In the genomic region with DNA sequence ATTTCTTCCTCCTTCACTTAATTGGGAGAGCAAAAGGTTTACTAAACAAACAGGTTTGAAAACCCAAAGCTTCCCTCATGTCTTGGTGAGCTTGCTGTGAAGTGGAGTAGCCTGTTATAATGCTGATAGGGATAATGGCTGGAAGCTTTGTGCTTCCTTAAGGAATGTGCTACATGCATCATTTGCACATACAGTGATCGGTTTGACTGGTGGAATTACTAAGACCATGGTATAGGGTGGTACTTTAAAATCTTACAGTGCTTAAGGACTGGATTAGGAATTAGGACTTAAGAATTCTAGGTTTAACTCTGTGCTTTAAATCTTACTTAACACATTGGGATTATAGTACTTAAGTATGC, we compare ENCODE assay signal across 21 cellular contexts.
DNase-seq lines count a peak whose midpoint lies in the region; FAIRE-seq and TF ChIP-seq lines count a peak whose summit lies in the region.
"Had no signal": no experiment of that assay in that cellular context is flagged by ENCODE, and none has a peak within 500 bp of the region (broad histone marks: within the 10 kb centered on the region; RNA-seq: fewer than 3 reads in every experiment).

No MANE protein-coding gene starts in this region.

- TF ChIP-seq POLR2A in H1 (IDR thresholded peaks at IDR 0.05; ENCODE audit: control extremely low read depth in 1 of 2, low read depth in 2 of 2, low read length in 2 of 2) = no peak

- H4K8ac ChIP-seq in H1 (ENCODE audit: extremely low read depth, insufficient read depth, low read length) = no peak overlapping the region

- no peak; a peak in 1 of 4 replicates for TF ChIP-seq RAD21 in H1 (IDR thresholded peaks at IDR 0.05 in 1 of 2, conservative IDR thresholded peaks at IDR 0.05 in 1 of 2; ENCODE audit: low read depth in 2 of 2, low read length in 2 of 2)

- H3K4me2 ChIP-seq in MM.1S (ENCODE audit: low read depth, low read length) (peak overlapping the region; percentile 79), H1 (ENCODE audit: insufficient read depth in 1 of 2, low read depth in 2 of 2, low read length in 2 of 2) (peak overlapping the region; percentile 37 to 49; a peak in 3 of 4 replicates)

- H3K4me1 Mint-ChIP-seq in progenitor cell of endocrine pancreas (ENCODE audit: low read depth) = peaks cover 29% of the 10 kb centered on the region
- H3K4me1 Mint-ChIP-seq in activated CD4-positive, alpha-beta T cell treated with anti-CD3 and anti-CD28 coated beads, Interleukin-2, amount 10 ng/mL, durations not matched to agents 24 days and 14 days = peaks cover 38% of the 10 kb centered on the region

- H2BK12ac ChIP-seq in H1 (ENCODE audit: low read depth, low read length) = no peak overlapping the region

- DNase-seq in GM18507 (ENCODE audit: extremely low spot score, insufficient read length, low read depth) (no peak), MM.1S (no peak), H1 (ENCODE audit: low read depth in 1 of 2, low spot score in 2 of 2) (peak in 1 of 2 experiments; percentile 46), progenitor cell of endocrine pancreas (ENCODE audit: low spot score, unreplicated experiment) (no peak), superior temporal gyrus (ENCODE audit: extremely low spot score) (no peak), NCI-H2227 treated with DMSO at 0.1 percent for 48 hours (lab: John Stamatoyannopoulos, UW) (no peak)
- no peak for DNase-seq in activated CD4-positive, alpha-beta T cell treated with anti-CD3 and anti-CD28 coated beads, Interleukin-2, amount 10 ng/mL, durations not matched to agents 24 days and 14 days
- no peak for DNase-seq in activated CD8-positive, alpha-beta memory T cell treated with anti-CD3 and anti-CD28 coated beads for 24 hours
- DNase-seq: activated naive CD8-positive, alpha-beta T cell treated with anti-CD3 and anti-CD28 coated beads, Interleukin-2, amount 50 U/mL, for 24 hours; AML-193; esophagus squamous epithelium; GF-D8; glutamatergic neuron; GOT3; KBM-7; midbrain; NCI-H1105; occipital lobe; SW 1271; tibial artery had no signal

- no peak overlapping the region for H3K18ac ChIP-seq in H1 (ENCODE audit: extremely low read depth, low read length)

- peak overlapping the region; percentile 49 for H3K27ac Mint-ChIP-seq in progenitor cell of endocrine pancreas
- H3K27ac Mint-ChIP-seq in activated CD4-positive, alpha-beta T cell treated with anti-CD3 and anti-CD28 coated beads, Interleukin-2, amount 10 ng/mL, durations not matched to agents 24 days and 14 days = no peak overlapping the region

- H3K27me3 ChIP-seq in MM.1S (replicated peaks; ENCODE audit: insufficient read depth, low read length) (no peaks in the 10 kb centered on the region), H1 (replicated peaks in 1 of 4; ENCODE audit: control insufficient read depth in 3 of 4, extremely low read depth in 1 of 4, insufficient read depth in 3 of 4, low read length in 3 of 4) (no peaks in the 10 kb centered on the region)
- H3K27me3 ChIP-seq: breast epithelium, esophagus squamous epithelium, tibial artery had no signal

- no peak overlapping the region for H3K4me3 Mint-ChIP-seq in progenitor cell of endocrine pancreas (ENCODE audit: low read depth)
- H3K4me3 Mint-ChIP-seq in activated CD4-positive, alpha-beta T cell treated with anti-CD3 and anti-CD28 coated beads, Interleukin-2, amount 10 ng/mL, durations not matched to agents 24 days and 14 days = no peak overlapping the region
- H3K4me3 Mint-ChIP-seq: activated naive CD8-positive, alpha-beta T cell treated with anti-CD3 and anti-CD28 coated beads, Interleukin-2, amount 50 U/mL, for 24 hours had no signal

- H3K9me3 ChIP-seq in MM.1S (replicated peaks; ENCODE audit: insufficient read depth, low read length) (no peaks in the 10 kb centered on the region), H1 (ENCODE audit: insufficient read depth in 2 of 2, low read depth in 1 of 2, low read length in 1 of 2) (no peaks in the 10 kb centered on the region)
- H3K9me3 ChIP-seq: breast epithelium, esophagus squamous epithelium, tibial artery had no signal

- TF ChIP-seq CTCF in MM.1S (IDR thresholded peaks at IDR 0.05; ENCODE audit: low read length) = no peak
- TF ChIP-seq CTCF in H1 (IDR thresholded peaks at IDR 0.05; ENCODE audit: control extremely low read depth in 1 of 3, insufficient read depth in 1 of 3, low read depth in 1 of 3, low read length in 3 of 3) = no peak
- TF ChIP-seq CTCF in progenitor cell of endocrine pancreas (IDR thresholded peaks at IDR 0.05; ENCODE audit: unreplicated experiment) = no peak

- no peak overlapping the region for H4K91ac ChIP-seq in H1 (replicated peaks; ENCODE audit: insufficient read length, low read length)

- H4K5ac ChIP-seq in H1 (ENCODE audit: insufficient read length, low read depth, low read length) = no peak overlapping the region

- no peaks in the 10 kb centered on the region for H4K20me1 ChIP-seq in MM.1S (ENCODE audit: insufficient read depth, low read length)
- H4K20me1 ChIP-seq in H1 (replicated peaks in 1 of 2; ENCODE audit: control insufficient read depth in 1 of 2, insufficient read depth in 2 of 2, low read length in 2 of 2) = peaks cover 0 to 6% of the 10 kb centered on the region in 2 experiments

- H2AK5ac ChIP-seq in H1 (ENCODE audit: low read depth, low read length) = no peak overlapping the region

- H3K79me1 ChIP-seq in H1 (ENCODE audit: low read depth, low read length) = no peaks in the 10 kb centered on the region; the same call in 1 of the 2 replicates

- H3K36me3 Mint-ChIP-seq in progenitor cell of endocrine pancreas (ENCODE audit: insufficient read depth) = no peaks in the 10 kb centered on the region
- H3K36me3 Mint-ChIP-seq in activated CD4-positive, alpha-beta T cell treated with anti-CD3 and anti-CD28 coated beads, Interleukin-2, amount 10 ng/mL, durations not matched to agents 24 days and 14 days (ENCODE audit: low read depth) = peaks cover 2% of the 10 kb centered on the region

- no peak overlapping the region for H2BK20ac ChIP-seq in H1 (ENCODE audit: low read length)

- no peak overlapping the region for H2BK15ac ChIP-seq in H1 (ENCODE audit: low read length)

- no peaks in the 10 kb centered on the region; the same call in 1 of the 2 replicates for H3K23me2 ChIP-seq in H1 (ENCODE audit: low read depth, low read length)

- peak overlapping the region; percentile 86 for H3K27ac ChIP-seq in MM.1S (ENCODE audit: low read length)
- no peak overlapping the region for H3K27ac ChIP-seq in H1 (ENCODE audit: low read depth, low read length)
- H3K27ac ChIP-seq: breast epithelium, esophagus squamous epithelium had no signal

- H3K79me2 ChIP-seq in MM.1S (ENCODE audit: low read length) (peaks cover 83% of the 10 kb centered on the region), H1 (ENCODE audit: control insufficient read depth in 1 of 2, insufficient read depth in 2 of 2, low read length in 2 of 2) (peaks cover 0 to 96% of the 10 kb centered on the region in 2 experiments; a peak in 3 of 4 replicates)

- no peak overlapping the region for H3K56ac ChIP-seq in H1 (replicated peaks; ENCODE audit: insufficient read length, low read depth, low read length)

- no peak overlapping the region for H3K4ac ChIP-seq in H1 (replicated peaks; ENCODE audit: insufficient read length, low read depth, low read length)

- TF ChIP-seq EP300 in H1 (IDR thresholded peaks at IDR 0.05; ENCODE audit: borderline replicate concordance in 1 of 2, low read depth in 2 of 2, low read length in 2 of 2) = peak in 1 of 2 experiments; percentile 88; a peak in 1 of 3 replicates

- H3K27me3 Mint-ChIP-seq in progenitor cell of endocrine pancreas = no peaks in the 10 kb centered on the region
- no peaks in the 10 kb centered on the region for H3K27me3 Mint-ChIP-seq in activated CD4-positive, alpha-beta T cell treated with anti-CD3 and anti-CD28 coated beads, Interleukin-2, amount 10 ng/mL, durations not matched to agents 24 days and 14 days
- H3K27me3 Mint-ChIP-seq: activated naive CD8-positive, alpha-beta T cell treated with anti-CD3 and anti-CD28 coated beads, Interleukin-2, amount 50 U/mL, for 24 hours had no signal

- H3K4me1 ChIP-seq in MM.1S (ENCODE audit: low read length) = peaks cover 42% of the 10 kb centered on the region
- peaks cover 6 to 38% (median 28%) of the 10 kb centered on the region in 4 experiments for H3K4me1 ChIP-seq in H1 (replicated peaks in 1 of 4; ENCODE audit: control insufficient read depth in 3 of 4, insufficient read depth in 4 of 4, low read length in 3 of 4)

- H3K23ac ChIP-seq in H1 (ENCODE audit: insufficient read length) = no peak overlapping the region

- H3K9me2 ChIP-seq in MM.1S (replicated peaks; ENCODE audit: insufficient read depth, low read length) = no peaks in the 10 kb centered on the region

- no peaks in the 10 kb centered on the region for H3K9me3 Mint-ChIP-seq in progenitor cell of endocrine pancreas (ENCODE audit: low read depth)
- H3K9me3 Mint-ChIP-seq in activated CD4-positive, alpha-beta T cell treated with anti-CD3 and anti-CD28 coated beads, Interleukin-2, amount 10 ng/mL, durations not matched to agents 24 days and 14 days = no peaks in the 10 kb centered on the region
- H3K9me3 Mint-ChIP-seq: activated naive CD8-positive, alpha-beta T cell treated with anti-CD3 and anti-CD28 coated beads, Interleukin-2, amount 50 U/mL, for 24 hours had no signal

- H3F3A ChIP-seq in MM.1S (ENCODE audit: insufficient read depth, low read length) = peaks cover 33% of the 10 kb centered on the region

- no peak overlapping the region for H2BK5ac ChIP-seq in H1 (ENCODE audit: low read depth, low read length)

- H3K4me3 ChIP-seq in MM.1S (ENCODE audit: low read length) = peak overlapping the region; percentile 19; the same call in 1 of the 2 replicates
- H3K4me3 ChIP-seq in H1 (ENCODE audit: extremely low read depth in 1 of 4, insufficient read depth in 2 of 4, low read depth in 3 of 4, low read length in 4 of 4) = peak overlapping the region in 1 of 4 experiments; percentile 47; a peak in 2 of 8 replicates
- H3K4me3 ChIP-seq: breast epithelium, esophagus squamous epithelium, tibial artery had no signal

- FAIRE-seq in GM18507 (lab: Jason Lieb, UNC) = peak; percentile 56
- peak; percentile 94 for FAIRE-seq in H1 (lab: Jason Lieb, UNC)

- peak overlapping the region; percentile 39; the same call in 1 of the 2 replicates for H3K9ac ChIP-seq in MM.1S (ENCODE audit: low read length)
- no peak overlapping the region for H3K9ac ChIP-seq in H1 (replicated peaks in 1 of 4; ENCODE audit: extremely low read depth in 1 of 4, low read depth in 3 of 4, low read length in 3 of 4)

- 5% methylated on average over 1 of the region's 1 CpG; no CpG with 5 or more reads in 1 of the 2 experiments for WGBS in H1 (ENCODE audit: extremely low coverage in 1 of 2, insufficient coverage in 1 of 2, insufficient read length in 1 of 2, insufficient replicate concordance in 2 of 2, low coverage in 1 of 2, low lambda C conversion rate in 2 of 2, missing lambda C conversion rate in 1 of 2), 2 experiments

- CTCF ChIA-PET in H1 (lab: Charles Lee; ENCODE audit: partially characterized antibody) = interaction anchor here (1.1 to 3.3 kb wide), 5 partner anchors 13 to 193 kb away, joined by 3 to 13 read pairs (median 6); no protein-coding TSS in a partner anchor

- POLR2A ChIA-PET in H1 (lab: Charles Lee; ENCODE audit: partially characterized antibody) = interaction anchor here (0.7 to 2.1 kb wide), 10 partner anchors 8 to 384 kb away, joined by 3 to 7 read pairs (median 4); no protein-coding TSS in a partner anchor

- H2BK120ac ChIP-seq in H1 (replicated peaks; ENCODE audit: low read depth, low read length) = no peak overlapping the region

- intact Hi-C loops in activated CD4-positive, alpha-beta T cell treated with anti-CD3 and anti-CD28 coated beads, Interleukin-2, amount 10 ng/mL, durations not matched to agents 24 days and 14 days (cut with micrococcal nuclease) = loop anchor here (10.0 kb wide), 1 partner anchor 598 kb away; no protein-coding TSS in a partner anchor

- H3K14ac ChIP-seq in H1 (ENCODE audit: insufficient read length) = no peak overlapping the region

- H3K36me3 ChIP-seq in MM.1S (replicated peaks; ENCODE audit: insufficient read depth, low read length) (no peaks in the 10 kb centered on the region), H1 (ENCODE audit: control insufficient read depth in 2 of 4, insufficient read depth in 4 of 4, low read length in 3 of 4) (no peaks in the 10 kb centered on the region)
- H3K36me3 ChIP-seq: breast epithelium, esophagus squamous epithelium, tibial artery had no signal

- no peak overlapping the region for H2AFZ ChIP-seq in MM.1S (ENCODE audit: low read length)
- H2AFZ ChIP-seq in H1 (ENCODE audit: low read length) = no peak overlapping the region
